8 cellular contexts compared by ENCODE assay signal in the genomic region with DNA sequence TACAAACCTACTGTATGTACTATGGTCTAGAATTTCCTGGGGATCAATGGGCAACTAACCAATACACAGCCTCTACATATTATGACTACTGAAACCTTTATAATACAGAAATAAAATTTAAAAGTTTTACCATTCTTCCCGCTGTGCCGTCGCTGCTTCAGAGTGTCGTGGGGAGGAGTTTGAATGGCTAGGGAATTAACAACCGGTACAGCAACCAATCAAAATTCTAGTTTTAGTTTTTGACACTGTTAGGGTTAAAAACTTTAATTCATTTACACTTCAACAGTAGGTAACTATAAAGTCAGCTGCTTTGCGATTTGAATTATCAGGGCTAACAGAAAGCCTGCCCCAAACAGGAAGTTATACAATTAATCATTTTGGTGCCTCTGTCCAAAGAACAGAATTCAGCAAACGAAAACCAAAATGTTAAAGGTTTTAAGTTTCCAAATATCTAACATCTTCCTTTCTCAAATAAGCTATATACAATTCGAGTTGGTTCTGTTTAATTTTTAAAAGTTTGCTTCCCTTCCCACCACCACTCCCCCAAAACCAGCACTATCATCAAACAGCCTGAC. TPM values are rescaled to one million over a fixed set of nuclear protein-coding genes. Genes with fewer than 3 reads are reported as not detected.
DNase-seq lines count a peak whose midpoint lies in the region; ATAC-seq and TF ChIP-seq lines count a peak whose summit lies in the region.

No MANE protein-coding gene starts in this region.

- TF ChIP-seq CTCF in SK-N-SH (IDR thresholded peaks at IDR 0.05) (no peak), VCaP (conservative IDR thresholded peaks at IDR 0.05) (no peak), smooth muscle cell (IDR thresholded peaks at IDR 0.05; ENCODE audit: borderline replicate concordance, insufficient read depth, poor library complexity, severe bottlenecking) (no peak)

- H3K9me3 ChIP-seq in SK-N-SH: no peaks in the 10 kb centered on the region
- no peaks in the 10 kb centered on the region for H3K9me3 ChIP-seq in smooth muscle cell (replicated peaks; ENCODE audit: low read depth)

- H3K4me3 ChIP-seq in SK-N-SH (ENCODE audit: low read depth in 2 of 2, low read length in 1 of 2) (peak overlapping the region; percentile 75 to 89), smooth muscle cell (peak overlapping the region; percentile 99)

- peak overlapping the region; percentile 96 for H3K4me2 ChIP-seq in SK-N-SH
- H3K4me2 ChIP-seq in smooth muscle cell: peak overlapping the region; percentile 98

- H3K27me3 ChIP-seq in SK-N-SH (ENCODE audit: insufficient read depth): no peaks in the 10 kb centered on the region
- no peaks in the 10 kb centered on the region for H3K27me3 ChIP-seq in smooth muscle cell (ENCODE audit: low read depth)

- no peak overlapping the region for H3K27ac ChIP-seq in SK-N-SH (ENCODE audit: low read depth in 2 of 2, low read length in 1 of 2)
- H3K27ac ChIP-seq in VCaP: peak overlapping the region; percentile 98
- no peak overlapping the region for H3K27ac ChIP-seq in smooth muscle cell (ENCODE audit: low read depth)

- 1% methylated on average over 8 of the region's 8 CpGs for WGBS in SK-N-SH (ENCODE audit: low lambda C conversion rate)
- WGBS in smooth muscle cell (ENCODE audit: low lambda C conversion rate): 2% methylated on average over 8 of the region's 8 CpGs

- peaks cover 72% of the 10 kb centered on the region for H4K20me1 ChIP-seq in SK-N-SH (ENCODE audit: insufficient read depth)
- H4K20me1 ChIP-seq in smooth muscle cell (ENCODE audit: low read depth): peaks cover 77% of the 10 kb centered on the region

- CTCF ChIA-PET in SK-N-SH (lab: Yijun Ruan, JAX): interaction anchor here (2.3 to 3.2 kb wide), 3 partner anchors 11 to 60 kb away, joined by 7 to 15 read pairs (median 12); a partner anchor contains a TSS

- H3K9ac ChIP-seq in SK-N-SH (peak overlapping the region; percentile 98), smooth muscle cell (ENCODE audit: low read depth) (peak overlapping the region; percentile 98)

- H3K4me1 ChIP-seq in SK-N-SH (ENCODE audit: control insufficient read depth in 1 of 2, insufficient read depth in 2 of 2, low read depth in 1 of 2, low read length in 1 of 2) (peaks cover 14 to 18% of the 10 kb centered on the region in 2 experiments; a peak in 3 of 4 replicates), smooth muscle cell (ENCODE audit: low read depth) (peaks cover 34% of the 10 kb centered on the region)

- no peaks in the 10 kb centered on the region for H3K9me2 ChIP-seq in SK-N-SH

- no peak for TF ChIP-seq RAD21 in SK-N-SH (IDR thresholded peaks at IDR 0.05; ENCODE audit: low read length)

- H3K36me3 ChIP-seq in SK-N-SH (replicated peaks in 1 of 2; ENCODE audit: control insufficient read depth in 1 of 2, insufficient read depth in 2 of 2, low read length in 1 of 2): peaks cover 40 to 49% of the 10 kb centered on the region in 2 experiments
- no peaks in the 10 kb centered on the region for H3K36me3 ChIP-seq in smooth muscle cell (ENCODE audit: low read depth)

- POLR2A ChIA-PET in SK-N-SH (lab: Yijun Ruan, JAX): interaction anchor here (1.2 kb wide), 1 partner anchor 57 kb away, joined by 3 read pairs; no protein-coding TSS in a partner anchor

- TF ChIP-seq EP300 in SK-N-SH (IDR thresholded peaks at IDR 0.05; ENCODE audit: borderline replicate concordance in 1 of 2, low read depth in 1 of 2, low read length in 1 of 2): no peak

- DNase-seq in SK-N-SH (peak; percentile 27), hepatic stellate cell (ENCODE audit: low spot score) (peak; percentile 54), smooth muscle cell (lab: John Stamatoyannopoulos, UW; ENCODE audit: unreplicated experiment) (no peak), NCI-H446 treated with DMSO at 0.1 percent for 48 hours (lab: John Stamatoyannopoulos, UW) (no peak)

- H3K79me2 ChIP-seq in SK-N-SH (ENCODE audit: insufficient read depth) (peaks cover 90% of the 10 kb centered on the region), smooth muscle cell (ENCODE audit: low read depth) (peaks cover 88% of the 10 kb centered on the region)

- H2AFZ ChIP-seq in SK-N-SH (ENCODE audit: low read depth) (no peak overlapping the region), smooth muscle cell (ENCODE audit: low read depth) (no peak overlapping the region)

- ATAC-seq in SK-N-SH treated with all-trans-retinoic acid at 6 μM for 48 hours (no peak), HG03095 (IDR thresholded peaks at IDR 0.05; ENCODE audit: unreplicated experiment) (no peak), GM18867 (IDR thresholded peaks at IDR 0.05; ENCODE audit: unreplicated experiment) (no peak)

- H3F3A ChIP-seq in SK-N-SH (replicated peaks; ENCODE audit: insufficient read depth) (peaks cover 8% of the 10 kb centered on the region), smooth muscle cell (ENCODE audit: low read depth) (peaks cover 3% of the 10 kb centered on the region)

TF ChIP-seq in SK-N-SH, 30 proteins besides CTCF, POLR2A, EP300 and RAD21:
- TF ChIP-seq, protein P1, sequence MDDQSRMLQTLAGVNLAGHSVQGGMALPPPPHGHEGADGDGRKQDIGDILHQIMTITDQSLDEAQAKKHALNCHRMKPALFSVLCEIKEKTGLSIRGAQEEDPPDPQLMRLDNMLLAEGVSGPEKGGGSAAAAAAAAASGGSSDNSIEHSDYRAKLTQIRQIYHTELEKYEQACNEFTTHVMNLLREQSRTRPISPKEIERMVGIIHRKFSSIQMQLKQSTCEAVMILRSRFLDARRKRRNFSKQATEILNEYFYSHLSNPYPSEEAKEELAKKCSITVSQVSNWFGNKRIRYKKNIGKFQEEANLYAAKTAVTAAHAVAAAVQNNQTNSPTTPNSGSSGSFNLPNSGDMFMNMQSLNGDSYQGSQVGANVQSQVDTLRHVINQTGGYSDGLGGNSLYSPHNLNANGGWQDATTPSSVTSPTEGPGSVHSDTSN (IDR thresholded peaks at IDR 0.05): 0 out of 2 replicates have a peak, but pooled peaks have one; percentile 15
- TF ChIP-seq RFX5 (IDR thresholded peaks at IDR 0.05; ENCODE audit: low read length): no peak

TF ChIP-seq in SK-N-SH treated with all-trans-retinoic acid at 6 μM for 48 hours, 23 proteins besides CTCF, POLR2A, EP300 and RAD21 (continues in another document):
- TF ChIP-seq ARNTL (CRISPR knock-in tag; IDR thresholded peaks at IDR 0.05; ENCODE audit: borderline replicate concordance, low read depth) (no peak), TCF4 (CRISPR knock-in tag; IDR thresholded peaks at IDR 0.05; ENCODE audit: borderline replicate concordance) (no peak), ZFP3 (CRISPR knock-in tag; IDR thresholded peaks at IDR 0.05) (no peak), ZNF70 (CRISPR knock-in tag; IDR thresholded peaks at IDR 0.05) (no peak), ZNF8 (CRISPR knock-in tag; IDR thresholded peaks at IDR 0.05) (no peak), GLIS3 (CRISPR knock-in tag; IDR thresholded peaks at IDR 0.05) (no peak), ZC3H10 (CRISPR knock-in tag; IDR thresholded peaks at IDR 0.05) (no peak), ESRRG (CRISPR knock-in tag; IDR thresholded peaks at IDR 0.05) (no peak), CSDC2 (CRISPR knock-in tag; IDR thresholded peaks at IDR 0.05) (no peak), OSR1 (CRISPR knock-in tag; IDR thresholded peaks at IDR 0.05) (no peak), SNAI2 (CRISPR knock-in tag; IDR thresholded peaks at IDR 0.05) (no peak), ISL1 (CRISPR knock-in tag; IDR thresholded peaks at IDR 0.05) (no peak), TOX (CRISPR knock-in tag; IDR thresholded peaks at IDR 0.05; ENCODE audit: borderline replicate concordance) (no peak)
- TF ChIP-seq, protein P2, sequence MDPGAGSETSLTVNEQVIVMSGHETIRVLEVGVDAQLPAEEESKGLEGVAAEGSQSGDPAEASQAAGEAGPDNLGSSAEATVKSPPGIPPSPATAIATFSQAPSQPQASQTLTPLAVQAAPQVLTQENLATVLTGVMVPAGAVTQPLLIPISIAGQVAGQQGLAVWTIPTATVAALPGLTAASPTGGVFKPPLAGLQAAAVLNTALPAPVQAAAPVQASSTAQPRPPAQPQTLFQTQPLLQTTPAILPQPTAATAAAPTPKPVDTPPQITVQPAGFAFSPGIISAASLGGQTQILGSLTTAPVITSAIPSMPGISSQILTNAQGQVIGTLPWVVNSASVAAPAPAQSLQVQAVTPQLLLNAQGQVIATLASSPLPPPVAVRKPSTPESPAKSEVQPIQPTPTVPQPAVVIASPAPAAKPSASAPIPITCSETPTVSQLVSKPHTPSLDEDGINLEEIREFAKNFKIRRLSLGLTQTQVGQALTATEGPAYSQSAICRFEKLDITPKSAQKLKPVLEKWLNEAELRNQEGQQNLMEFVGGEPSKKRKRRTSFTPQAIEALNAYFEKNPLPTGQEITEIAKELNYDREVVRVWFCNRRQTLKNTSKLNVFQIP (CRISPR knock-in tag; IDR thresholded peaks at IDR 0.05; ENCODE audit: borderline replicate concordance, low read depth): no peak
- TF ChIP-seq, protein P3, sequence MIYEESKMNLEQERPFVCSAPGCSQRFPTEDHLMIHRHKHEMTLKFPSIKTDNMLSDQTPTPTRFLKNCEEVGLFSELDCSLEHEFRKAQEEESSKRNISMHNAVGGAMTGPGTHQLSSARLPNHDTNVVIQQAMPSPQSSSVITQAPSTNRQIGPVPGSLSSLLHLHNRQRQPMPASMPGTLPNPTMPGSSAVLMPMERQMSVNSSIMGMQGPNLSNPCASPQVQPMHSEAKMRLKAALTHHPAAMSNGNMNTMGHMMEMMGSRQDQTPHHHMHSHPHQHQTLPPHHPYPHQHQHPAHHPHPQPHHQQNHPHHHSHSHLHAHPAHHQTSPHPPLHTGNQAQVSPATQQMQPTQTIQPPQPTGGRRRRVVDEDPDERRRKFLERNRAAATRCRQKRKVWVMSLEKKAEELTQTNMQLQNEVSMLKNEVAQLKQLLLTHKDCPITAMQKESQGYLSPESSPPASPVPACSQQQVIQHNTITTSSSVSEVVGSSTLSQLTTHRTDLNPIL (CRISPR knock-in tag; IDR thresholded peaks at IDR 0.05; ENCODE audit: low read depth): no peak

RNA-seq across cellular contexts. Expression of a gene that starts 2.3 kb away (rescaled TPM):
- 128 and 286 TPM in 2 replicates for polyA plus RNA-seq in SK-N-SH (2012; rRNA removed)
- 214 and 242 TPM in 2 replicates for polyA plus RNA-seq in SK-N-SH (2012; cell fraction: cytosol; rRNA removed)
- 589 and 618 TPM in 2 replicates for polyA plus RNA-seq in SK-N-SH (2012; cell fraction: nucleus; rRNA removed)
- 58.7 and 59.2 TPM in 2 replicates for total RNA-seq in smooth muscle cell
- 162 and 207 TPM in 2 replicates for polyA plus RNA-seq in smooth muscle cell

RNA-seq across cellular contexts. Expression of a gene that starts 58.8 kb away (rescaled TPM):
- polyA plus RNA-seq in SK-N-SH (2012; rRNA removed) (200 and 210 TPM in 2 replicates), smooth muscle cell (144 and 169 TPM in 2 replicates)
- 203 and 293 TPM in 2 replicates for polyA plus RNA-seq in SK-N-SH (2012; cell fraction: cytosol; rRNA removed)
- polyA plus RNA-seq in SK-N-SH (2012; cell fraction: nucleus; rRNA removed): 243 and 508 TPM in 2 replicates
- total RNA-seq in smooth muscle cell: 279 and 283 TPM in 2 replicates

RNA-seq across cellular contexts. Expression of a gene that starts 58.9 kb away (rescaled TPM):
- 14.9 and 19.0 TPM in 2 replicates for polyA plus RNA-seq in SK-N-SH (2012; rRNA removed)
- polyA plus RNA-seq in SK-N-SH (2012; cell fraction: cytosol; rRNA removed): 24.3 and 28.3 TPM in 2 replicates
- polyA plus RNA-seq in SK-N-SH (2012; cell fraction: nucleus; rRNA removed): 6.4 and 11.7 TPM in 2 replicates
- 39.1 and 54.5 TPM in 2 replicates for total RNA-seq in smooth muscle cell
- polyA plus RNA-seq in smooth muscle cell: 27.4 and 36.2 TPM in 2 replicates

Comparison
In these comparisons a context has a peak if more than half of its experiments do, and no peak if none do; other contexts are left out.
1. DNase-seq: peak in SK-N-SH (single experiment) and hepatic stellate cell (single experiment); none in smooth muscle cell (single experiment) and NCI-H446 treated with DMSO at 0.1 percent for 48 hours (single experiment).